ENCODE assay signal across 12 cellular contexts in genomic region chr6:70894001-70894400, GRCh38.
DNase-seq lines count a peak whose midpoint lies in the region; ATAC-seq lines count a peak whose summit lies in the region.
"Had no signal": no experiment of that assay in that cellular context is flagged by ENCODE, and none has a peak within 500 bp of the region (broad histone marks: within the 10 kb centered on the region; RNA-seq: fewer than 3 reads in every experiment).

No MANE protein-coding gene starts in this region.

- no peak overlapping the region for H4K5ac ChIP-seq in mesendoderm (ENCODE audit: low read length)

- H3K79me2 ChIP-seq in mesendoderm (ENCODE audit: control insufficient read depth, insufficient read depth, low read length): no peaks in the 10 kb centered on the region

- H3K4me2 ChIP-seq in mesendoderm (ENCODE audit: low read length): no peak overlapping the region

- H2AK5ac ChIP-seq in mesendoderm (ENCODE audit: low read length): no peak overlapping the region

- H3K18ac ChIP-seq in mesendoderm (ENCODE audit: low read length): no peak overlapping the region

- no peaks in the 10 kb centered on the region for H3K27me3 ChIP-seq in mesendoderm (ENCODE audit: insufficient read depth, low read length, poor library complexity)

- intact Hi-C loops in head of caudate nucleus (cut with DNase I): no loop called here

- H3K4me1 ChIP-seq in mesendoderm (ENCODE audit: control insufficient read depth, low read depth, low read length): no peaks in the 10 kb centered on the region

- H2BK15ac ChIP-seq in mesendoderm (replicated peaks; ENCODE audit: low read depth): no peak overlapping the region

- H3K27ac ChIP-seq in mesendoderm (ENCODE audit: low read depth, low read length): no peak overlapping the region
- H3K27ac ChIP-seq: HL-60 had no signal

- no CpG with 5 or more reads among the region's 12 CpGs for WGBS in mesendoderm (ENCODE audit: extremely low coverage, insufficient coverage, low lambda C conversion rate)

- H2BK120ac ChIP-seq in mesendoderm (ENCODE audit: low read depth, low read length): no peak overlapping the region

- no peak overlapping the region for H3K56ac ChIP-seq in mesendoderm (ENCODE audit: low read length)

- DNase-seq in G401 (ENCODE audit: low spot score) (peak; percentile 70), NCI-H524 treated with DMSO at 0.1 percent for 48 hours (lab: John Stamatoyannopoulos, UW) (peak; percentile 66), mesendoderm (no peak), head of caudate nucleus (no peak)
- no peak for DNase-seq in activated CD4-positive, alpha-beta T cell treated with anti-CD3 and anti-CD28 coated beads for 4 hours
- DNase-seq: CD4-positive, alpha-beta T cell; DND-41; GF-D8 had no signal

- no peak for ATAC-seq in GM18502 (IDR thresholded peaks at IDR 0.05; ENCODE audit: poor library complexity, unreplicated experiment)
- ATAC-seq in activated CD4-positive, CD25-positive, alpha-beta regulatory T cell treated with anti-CD3 and anti-CD28 coated beads, Interleukin-2, amount 50 U/mL, for 24 hours: no peak
- ATAC-seq: HCT116 had no signal

- no peaks in the 10 kb centered on the region for H3K36me3 ChIP-seq in mesendoderm (ENCODE audit: control insufficient read depth, insufficient read depth, low read length)

- H3K79me1 ChIP-seq in mesendoderm (ENCODE audit: low read length): no peaks in the 10 kb centered on the region

- no peak overlapping the region for H3K9ac ChIP-seq in mesendoderm (ENCODE audit: low read length)

- H3K23ac ChIP-seq in mesendoderm (ENCODE audit: low read length): no peak overlapping the region

- no peak overlapping the region for H3K4me3 ChIP-seq in mesendoderm (ENCODE audit: low read length)

- in situ Hi-C loops in G401 (cut with HindIII; ENCODE audit: low sequenced_read_pairs): loop anchor here (25.0 kb wide), 1 partner anchor 182 kb away; no protein-coding TSS in a partner anchor

- H4K8ac ChIP-seq in mesendoderm (ENCODE audit: low read depth, low read length): no peak overlapping the region

- peak overlapping the region; percentile 36 for H3K4ac ChIP-seq in mesendoderm (ENCODE audit: low read depth, low read length)

- no peak overlapping the region for H2BK5ac ChIP-seq in mesendoderm (ENCODE audit: low read length)

Comparison
In these comparisons a context has a peak if more than half of its experiments do, and no peak if none do; other contexts are left out.
1. DNase-seq: peak in G401 (single experiment) and NCI-H524 treated with DMSO at 0.1 percent for 48 hours (single experiment); none in mesendoderm (single experiment), activated CD4-positive, alpha-beta T cell treated with anti-CD3 and anti-CD28 coated beads for 4 hours (0 of 2) and head of caudate nucleus (0 of 42).